8 cellular contexts compared by ENCODE assay signal in genomic region chr9:111483862-111484563, GRCh38. TPM values are rescaled to one million over a fixed set of nuclear protein-coding genes. Genes with fewer than 3 reads are reported as not detected.
A peak's percentile ranks its signal among the peaks of the same experiment; 100 is the strongest.
DNase-seq lines count a peak whose midpoint lies in the region; ATAC-seq and TF ChIP-seq lines count a peak whose summit lies in the region.

A gene with protein sequence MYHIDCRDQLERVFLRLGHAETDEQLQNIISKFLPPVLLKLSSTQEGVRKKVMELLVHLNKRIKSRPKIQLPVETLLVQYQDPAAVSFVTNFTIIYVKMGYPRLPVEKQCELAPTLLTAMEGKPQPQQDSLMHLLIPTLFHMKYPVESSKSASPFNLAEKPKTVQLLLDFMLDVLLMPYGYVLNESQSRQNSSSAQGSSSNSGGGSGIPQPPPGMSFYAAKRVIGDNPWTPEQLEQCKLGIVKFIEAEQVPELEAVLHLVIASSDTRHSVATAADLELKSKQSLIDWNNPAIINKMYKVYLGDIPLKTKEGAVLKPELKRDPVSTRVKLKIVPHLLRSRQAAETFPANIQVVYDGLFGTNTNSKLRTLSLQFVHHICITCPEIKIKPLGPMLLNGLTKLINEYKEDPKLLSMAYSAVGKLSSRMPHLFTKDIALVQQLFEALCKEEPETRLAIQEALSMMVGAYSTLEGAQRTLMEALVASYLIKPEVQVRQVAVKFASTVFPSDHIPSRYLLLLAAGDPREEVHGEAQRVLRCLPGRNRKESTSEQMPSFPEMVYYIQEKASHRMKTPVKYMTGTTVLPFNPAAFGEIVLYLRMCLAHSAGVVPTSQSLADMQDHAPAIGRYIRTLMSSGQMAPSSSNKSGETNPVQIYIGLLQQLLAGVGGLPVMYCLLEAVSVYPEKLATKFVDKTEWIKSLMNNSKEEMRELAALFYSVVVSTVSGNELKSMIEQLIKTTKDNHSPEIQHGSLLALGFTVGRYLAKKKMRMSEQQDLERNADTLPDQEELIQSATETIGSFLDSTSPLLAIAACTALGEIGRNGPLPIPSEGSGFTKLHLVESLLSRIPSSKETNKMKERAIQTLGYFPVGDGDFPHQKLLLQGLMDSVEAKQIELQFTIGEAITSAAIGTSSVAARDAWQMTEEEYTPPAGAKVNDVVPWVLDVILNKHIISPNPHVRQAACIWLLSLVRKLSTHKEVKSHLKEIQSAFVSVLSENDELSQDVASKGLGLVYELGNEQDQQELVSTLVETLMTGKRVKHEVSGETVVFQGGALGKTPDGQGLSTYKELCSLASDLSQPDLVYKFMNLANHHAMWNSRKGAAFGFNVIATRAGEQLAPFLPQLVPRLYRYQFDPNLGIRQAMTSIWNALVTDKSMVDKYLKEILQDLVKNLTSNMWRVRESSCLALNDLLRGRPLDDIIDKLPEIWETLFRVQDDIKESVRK (N-terminal part only) (minus strand): TSS chr9:111484383. CDS start chr9:111472918, 11,465 bp downstream.

- H3K27me3 ChIP-seq in dorsolateral prefrontal cortex (no peaks in the 10 kb centered on the region), right lobe of liver (no peaks in the 10 kb centered on the region)

- H3K36me3 ChIP-seq in right lobe of liver, result no peaks in the 10 kb centered on the region

- H3K4me1 ChIP-seq in right lobe of liver, result peaks cover 0 to 12% (median 4%) of the 10 kb centered on the region in 4 donors

- WGBS in right lobe of liver (ENCODE audit: insufficient coverage, low coverage, low lambda C conversion rate, missing lambda C conversion rate), result 0% methylated on average over 8 of the region's 99 CpGs

- TF ChIP-seq CTCF in dorsolateral prefrontal cortex (IDR thresholded peaks at IDR 0.05 in 54 of 56, conservative IDR thresholded peaks at IDR 0.05 in 2 of 56; ENCODE audit: low read depth in 1 of 56, partially characterized antibody in 56 of 56) (peak in 5 of 56 donors; percentile 6 to 26 (median 10)), right lobe of liver (IDR thresholded peaks at IDR 0.05) (peak in 1 of 4 donors; percentile 13)

- H3K4me3 ChIP-seq in dorsolateral prefrontal cortex (peak within 1 kb of the TSS; percentile 57 to 97 (median 90)), right lobe of liver (peak within 1 kb of the TSS; percentile 73 to 86 (median 83))

- peak; percentile 78 for TF ChIP-seq POLR2A in right lobe of liver (IDR thresholded peaks at IDR 0.05)

- peak; percentile 92 for DNase-seq in AG08396 (ENCODE audit: low spot score)
- DNase-seq in NCI-H526 treated with DMSO at 0.1 percent for 48 hours (lab: John Stamatoyannopoulos, UW), result peak; percentile 26
- DNase-seq in activated CD4-positive, alpha-beta T cell treated with anti-CD3 and anti-CD28 coated beads, Interleukin-2, amount 50 U/mL, for 48 hours, result peak; percentile 71 to 77
- peak; percentile 28 to 80 (median 52) for DNase-seq in dorsolateral prefrontal cortex
- peak; percentile 84 to 88 (median 87) for DNase-seq in right lobe of liver
- peak; percentile 68 for DNase-seq in stimulated activated CD4-positive, alpha-beta T cell treated with anti-CD3 and anti-CD28 coated beads, Interleukin-4, amount 100 ng/mL, for 24 hours

- H3K27ac ChIP-seq in dorsolateral prefrontal cortex (peak within 1 kb of the TSS; percentile 77 to 99 (median 96)), right lobe of liver (peak within 1 kb of the TSS; percentile 93 to 98 (median 95))

- intact Hi-C loops in dorsolateral prefrontal cortex (cut with DNase I), result loop anchor here (1.0 to 2.0 kb wide), 3 partner anchors 41 to 73 kb away; partner anchors contain the start of gene ZNF483 (in 1 of the 2)
- intact Hi-C loops in right lobe of liver (cut with DNase I), result no loop called here

- H3K9me3 ChIP-seq in right lobe of liver, result no peaks in the 10 kb centered on the region

- peak; percentile 59 for ATAC-seq in GM18867 (IDR thresholded peaks at IDR 0.05; ENCODE audit: unreplicated experiment)
- ATAC-seq in HG03095 (IDR thresholded peaks at IDR 0.05; ENCODE audit: unreplicated experiment), result peak; percentile 63
- peak; percentile 78 to 85 (median 82) for ATAC-seq in right lobe of liver

RNA-seq across cellular contexts. Expression of the gene that starts here (rescaled TPM):
- total RNA-seq in dorsolateral prefrontal cortex (100 to 1,000 TPM in 101 of 120 experiments, 10 to 100 TPM in 19; 79.2 to 151 (median 115) TPM), right lobe of liver (10 to 100 TPM; 36.8 to 52.8 (median 41.1) TPM)

Comparison
In these comparisons a context has a peak if more than half of its experiments do, and no peak if none do; other contexts are left out.
1. Peak in every context shown above with its lines: DNase-seq, ATAC-seq, H3K4me3 ChIP-seq and H3K27ac ChIP-seq.
2. DNase-seq: peak in every context shown above with its lines; median percentile 92 in AG08396; 87 in right lobe of liver; 74 in activated CD4-positive, alpha-beta T cell treated with anti-CD3 and anti-CD28 coated beads, Interleukin-2, amount 50 U/mL, for 48 hours; 68 in stimulated activated CD4-positive, alpha-beta T cell treated with anti-CD3 and anti-CD28 coated beads, Interleukin-4, amount 100 ng/mL, for 24 hours; 52 in dorsolateral prefrontal cortex; 26 in NCI-H526 treated with DMSO at 0.1 percent for 48 hours.
3. intact Hi-C loops: an anchor here in dorsolateral prefrontal cortex (1.0 to 2.0 kb wide); none called in right lobe of liver.